ENCODE assay signal across 1 cellular context in the genomic region with DNA sequence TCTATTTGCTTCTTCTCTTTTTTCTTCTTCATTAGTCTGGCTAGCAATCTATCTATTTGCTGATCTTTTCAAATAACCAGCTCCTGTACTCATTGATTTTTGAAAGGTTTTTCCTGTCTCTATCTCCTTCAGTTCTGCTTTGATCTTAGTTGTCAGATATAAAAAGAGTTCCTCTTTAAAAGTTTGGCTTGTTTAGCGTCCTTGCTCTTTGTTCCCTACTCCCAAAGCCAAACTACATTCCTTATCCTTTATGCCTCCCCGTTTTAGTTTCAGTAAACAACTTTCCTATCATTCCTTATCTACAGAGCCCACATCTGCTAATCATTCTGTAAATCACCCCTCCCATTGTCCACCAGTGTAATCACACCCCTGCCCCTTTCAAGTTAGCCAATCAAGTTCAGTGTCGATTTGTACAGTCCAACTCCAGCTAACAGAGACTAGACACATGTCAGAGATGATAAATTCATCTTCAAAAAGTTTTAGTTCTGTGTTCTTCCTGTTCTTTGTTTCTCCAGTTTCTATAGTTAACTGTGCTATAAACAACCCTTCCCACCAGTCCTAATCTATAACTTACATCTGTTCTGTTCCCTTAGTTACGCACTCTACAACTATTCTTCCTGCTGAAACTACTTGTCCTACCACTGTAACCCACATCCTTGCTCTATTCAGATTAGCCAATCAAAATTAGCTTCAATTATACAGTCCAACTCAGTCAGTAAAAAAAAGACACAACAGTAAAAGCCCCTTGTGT.
TF ChIP-seq lines count a peak whose summit lies in the region.

No MANE protein-coding gene starts in this region.

TF ChIP-seq in K562, 482 proteins besides CTCF, POLR2A, EP300 and RAD21 (continued from another document and continues in another):
- TF ChIP-seq ZNF696 (CRISPR knock-in tag; conservative IDR thresholded peaks at IDR 0.05) (no peak), TRIM28 (IDR thresholded peaks at IDR 0.05) (no peak), TAL1 (IDR thresholded peaks at IDR 0.05) (peak; percentile 50), ZNF277 (CRISPR knock-in tag; IDR thresholded peaks at IDR 0.05; ENCODE audit: borderline replicate concordance) (no peak), NR4A1 (CRISPR knock-in tag; IDR thresholded peaks at IDR 0.05) (no peak), NR4A1 (tag; IDR thresholded peaks at IDR 0.05) (no peak), MAFK (IDR thresholded peaks at IDR 0.05; ENCODE audit: low read length) (no peak), HDAC3 (IDR thresholded peaks at IDR 0.05; ENCODE audit: borderline replicate concordance, partially characterized antibody) (no peak), YY1 (IDR thresholded peaks at IDR 0.05; ENCODE audit: borderline replicate concordance in 1 of 3, control insufficient read depth in 1 of 3, extremely low read depth in 1 of 3, insufficient read depth in 3 of 3, insufficient read length in 1 of 3, insufficient replicate concordance in 2 of 3, low read depth in 1 of 3, low read length in 2 of 3) (no peak), LEF1 (IDR thresholded peaks at IDR 0.05) (0 out of 2 replicates have a peak, but pooled peaks have one; percentile 35), PHB2 (IDR thresholded peaks at IDR 0.05; ENCODE audit: low read depth) (no peak), RERE (CRISPR knock-in tag; IDR thresholded peaks at IDR 0.05; ENCODE audit: borderline replicate concordance) (no peak), SLC30A9 (CRISPR knock-in tag; IDR thresholded peaks at IDR 0.05) (no peak), MYBL2 (IDR thresholded peaks at IDR 0.05; ENCODE audit: low read depth) (peak; percentile 20; the same call in 1 of the 2 replicates), MYBL2 (CRISPR knock-in tag; IDR thresholded peaks at IDR 0.05; ENCODE audit: borderline replicate concordance) (no peak), ZKSCAN1 (IDR thresholded peaks at IDR 0.05; ENCODE audit: low read depth, low read length) (no peak), CBFB (CRISPR knock-in tag; IDR thresholded peaks at IDR 0.05) (no peak), ADNP (tag; IDR thresholded peaks at IDR 0.05) (0 out of 2 replicates have a peak, but pooled peaks have one; percentile 35), KDM4B (IDR thresholded peaks at IDR 0.05; ENCODE audit: borderline replicate concordance in 2 of 2, low read depth in 1 of 2) (no peak), CCNT2 (IDR thresholded peaks at IDR 0.05; ENCODE audit: borderline replicate concordance, extremely low read depth, insufficient read length, low read depth, low read length) (no peak), ZFX (CRISPR knock-in tag; IDR thresholded peaks at IDR 0.05) (no peak), MEIS2 (IDR thresholded peaks at IDR 0.05; ENCODE audit: partially characterized antibody) (peak; percentile 83), RBM14 (IDR thresholded peaks at IDR 0.05; ENCODE audit: borderline replicate concordance, insufficient read depth, low read depth, low read length) (no peak), ZNF76 (CRISPR knock-in tag; IDR thresholded peaks at IDR 0.05; ENCODE audit: borderline replicate concordance) (no peak), HDGF (IDR thresholded peaks at IDR 0.05) (no peak), IRF1 (CRISPR knock-in tag; IDR thresholded peaks at IDR 0.05; ENCODE audit: borderline replicate concordance) (no peak), MTA2 (IDR thresholded peaks at IDR 0.05; ENCODE audit: low read depth) (no peak; the same call in 1 of the 2 replicates), HLTF (IDR thresholded peaks at IDR 0.05) (no peak), TBP (optimal IDR thresholded peaks at IDR 0.05; ENCODE audit: low read depth, low read length) (no peak), ZNF740 (CRISPR knock-in tag; IDR thresholded peaks at IDR 0.05) (no peak), ZNF740 (tag; IDR thresholded peaks at IDR 0.05) (no peak), GATA2 (CRISPR knock-in tag; IDR thresholded peaks at IDR 0.05) (no peak), MECOM (CRISPR knock-in tag; IDR thresholded peaks at IDR 0.05) (peak; percentile 89), CEBPB (tag; IDR thresholded peaks at IDR 0.05) (no peak), KLF6 (CRISPR knock-in tag; IDR thresholded peaks at IDR 0.05; ENCODE audit: borderline replicate concordance) (no peak), MNT (conservative IDR thresholded peaks at IDR 0.05) (no peak), NFYB (IDR thresholded peaks at IDR 0.05; ENCODE audit: extremely low read depth, insufficient read length) (no peak), ZNF717 (CRISPR knock-in tag; IDR thresholded peaks at IDR 0.05) (no peak), GABPA (tag; conservative IDR thresholded peaks at IDR 0.05; ENCODE audit: low read depth) (no peak), CBX3 (IDR thresholded peaks at IDR 0.05; ENCODE audit: borderline replicate concordance in 1 of 2, low read length in 2 of 2) (peak in 1 of 2 experiments; percentile 18; a peak in 1 of 3 replicates), ZNF316 (IDR thresholded peaks at IDR 0.05) (peak; percentile 50), HINFP (tag; conservative IDR thresholded peaks at IDR 0.05; ENCODE audit: low read depth) (no peak), EGR1 (conservative IDR thresholded peaks at IDR 0.05) (no peak), FOXJ2 (tag; IDR thresholded peaks at IDR 0.05) (peak; percentile 99), POLR2H (tag; IDR thresholded peaks at IDR 0.05; ENCODE audit: low read depth) (no peak), ZFP36 (IDR thresholded peaks at IDR 0.05; ENCODE audit: low read depth, low read length, partially characterized antibody) (no peak), FOXA1 (IDR thresholded peaks at IDR 0.05; ENCODE audit: borderline replicate concordance) (no peak), ZNF57 (CRISPR knock-in tag; IDR thresholded peaks at IDR 0.05) (no peak), CBFA2T3 (IDR thresholded peaks at IDR 0.05) (peak; percentile 72), RBM39 (optimal IDR thresholded peaks at IDR 0.05; ENCODE audit: low read depth, low read length) (no peak), TCF7L2 (IDR thresholded peaks at IDR 0.05; ENCODE audit: low read depth, low read length) (no peak)
- TF ChIP-seq, protein P1, sequence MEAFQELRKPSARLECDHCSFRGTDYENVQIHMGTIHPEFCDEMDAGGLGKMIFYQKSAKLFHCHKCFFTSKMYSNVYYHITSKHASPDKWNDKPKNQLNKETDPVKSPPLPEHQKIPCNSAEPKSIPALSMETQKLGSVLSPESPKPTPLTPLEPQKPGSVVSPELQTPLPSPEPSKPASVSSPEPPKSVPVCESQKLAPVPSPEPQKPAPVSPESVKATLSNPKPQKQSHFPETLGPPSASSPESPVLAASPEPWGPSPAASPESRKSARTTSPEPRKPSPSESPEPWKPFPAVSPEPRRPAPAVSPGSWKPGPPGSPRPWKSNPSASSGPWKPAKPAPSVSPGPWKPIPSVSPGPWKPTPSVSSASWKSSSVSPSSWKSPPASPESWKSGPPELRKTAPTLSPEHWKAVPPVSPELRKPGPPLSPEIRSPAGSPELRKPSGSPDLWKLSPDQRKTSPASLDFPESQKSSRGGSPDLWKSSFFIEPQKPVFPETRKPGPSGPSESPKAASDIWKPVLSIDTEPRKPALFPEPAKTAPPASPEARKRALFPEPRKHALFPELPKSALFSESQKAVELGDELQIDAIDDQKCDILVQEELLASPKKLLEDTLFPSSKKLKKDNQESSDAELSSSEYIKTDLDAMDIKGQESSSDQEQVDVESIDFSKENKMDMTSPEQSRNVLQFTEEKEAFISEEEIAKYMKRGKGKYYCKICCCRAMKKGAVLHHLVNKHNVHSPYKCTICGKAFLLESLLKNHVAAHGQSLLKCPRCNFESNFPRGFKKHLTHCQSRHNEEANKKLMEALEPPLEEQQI (IDR thresholded peaks at IDR 0.05): peak; percentile 62
- TF ChIP-seq, protein P2, sequence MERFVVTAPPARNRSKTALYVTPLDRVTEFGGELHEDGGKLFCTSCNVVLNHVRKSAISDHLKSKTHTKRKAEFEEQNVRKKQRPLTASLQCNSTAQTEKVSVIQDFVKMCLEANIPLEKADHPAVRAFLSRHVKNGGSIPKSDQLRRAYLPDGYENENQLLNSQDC (CRISPR knock-in tag; IDR thresholded peaks at IDR 0.05): no peak
- TF ChIP-seq, protein P3, sequence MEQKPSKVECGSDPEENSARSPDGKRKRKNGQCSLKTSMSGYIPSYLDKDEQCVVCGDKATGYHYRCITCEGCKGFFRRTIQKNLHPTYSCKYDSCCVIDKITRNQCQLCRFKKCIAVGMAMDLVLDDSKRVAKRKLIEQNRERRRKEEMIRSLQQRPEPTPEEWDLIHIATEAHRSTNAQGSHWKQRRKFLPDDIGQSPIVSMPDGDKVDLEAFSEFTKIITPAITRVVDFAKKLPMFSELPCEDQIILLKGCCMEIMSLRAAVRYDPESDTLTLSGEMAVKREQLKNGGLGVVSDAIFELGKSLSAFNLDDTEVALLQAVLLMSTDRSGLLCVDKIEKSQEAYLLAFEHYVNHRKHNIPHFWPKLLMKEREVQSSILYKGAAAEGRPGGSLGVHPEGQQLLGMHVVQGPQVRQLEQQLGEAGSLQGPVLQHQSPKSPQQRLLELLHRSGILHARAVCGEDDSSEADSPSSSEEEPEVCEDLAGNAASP (IDR thresholded peaks at IDR 0.05): no peak
